In the genomic region with DNA sequence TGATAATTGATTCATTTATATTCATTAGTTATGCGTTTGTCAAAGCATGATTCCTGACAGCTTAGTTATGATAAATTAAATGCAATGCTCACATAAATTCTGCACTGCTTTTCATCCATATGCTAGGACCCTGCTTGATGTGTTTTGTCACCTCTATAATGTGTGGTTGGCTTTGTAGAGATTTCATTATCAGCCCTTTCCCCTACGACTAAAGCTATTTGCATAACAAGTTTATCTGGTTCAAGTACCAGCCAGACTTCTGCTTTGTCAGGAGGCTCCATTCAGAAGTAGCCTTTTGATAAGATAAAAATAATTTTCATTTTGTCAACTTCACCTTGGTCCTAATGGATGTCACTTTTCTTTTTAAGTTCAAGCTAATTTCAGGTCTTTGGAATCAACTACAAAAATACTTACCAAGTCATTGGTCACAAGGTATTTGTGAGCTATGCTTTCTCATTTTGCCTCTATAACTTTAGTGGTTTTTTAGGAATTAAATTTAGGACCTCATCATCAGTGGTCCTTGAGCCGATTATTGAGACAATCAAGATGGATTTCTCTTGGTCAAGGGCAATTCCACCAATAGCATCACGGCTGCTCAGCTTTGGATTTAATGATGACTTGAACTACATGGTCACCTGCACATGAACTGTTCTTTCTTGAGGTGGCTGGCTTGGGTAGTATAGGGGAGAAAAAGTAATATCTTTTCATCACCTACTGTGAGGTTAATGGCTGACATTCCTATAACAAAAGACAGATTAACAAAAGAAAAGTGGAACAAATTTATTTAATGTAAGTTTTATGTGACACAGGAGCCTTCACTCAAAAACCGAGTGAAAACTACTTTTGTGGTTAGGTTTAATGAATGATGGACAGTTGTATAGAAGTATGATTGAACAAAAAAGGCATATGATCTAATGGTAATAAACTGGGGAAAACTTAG, we compare ENCODE assay signal across 1 cellular context.
TF ChIP-seq lines count a peak whose summit lies in the region.

No MANE protein-coding gene starts in this region.

TF ChIP-seq in H1, 55 proteins besides CTCF, POLR2A, EP300 and RAD21:
- TF ChIP-seq POU5F1 (IDR thresholded peaks at IDR 0.05; ENCODE audit: low read depth, low read length) (0 out of 2 replicates have a peak, but pooled peaks have one; percentile 32), KDM1A (IDR thresholded peaks at IDR 0.05; ENCODE audit: borderline replicate concordance, low read length) (no peak), SP1 (IDR thresholded peaks at IDR 0.05; ENCODE audit: low read depth, low read length) (peak; percentile 40; the same call in 1 of the 2 replicates), BCL11A (IDR thresholded peaks at IDR 0.05; ENCODE audit: low read depth in 2 of 2, low read length in 2 of 2) (peak in 1 of 2 experiments; percentile 10)
